Comparison of ENCODE assay signal across 23 cellular contexts in the genomic region with DNA sequence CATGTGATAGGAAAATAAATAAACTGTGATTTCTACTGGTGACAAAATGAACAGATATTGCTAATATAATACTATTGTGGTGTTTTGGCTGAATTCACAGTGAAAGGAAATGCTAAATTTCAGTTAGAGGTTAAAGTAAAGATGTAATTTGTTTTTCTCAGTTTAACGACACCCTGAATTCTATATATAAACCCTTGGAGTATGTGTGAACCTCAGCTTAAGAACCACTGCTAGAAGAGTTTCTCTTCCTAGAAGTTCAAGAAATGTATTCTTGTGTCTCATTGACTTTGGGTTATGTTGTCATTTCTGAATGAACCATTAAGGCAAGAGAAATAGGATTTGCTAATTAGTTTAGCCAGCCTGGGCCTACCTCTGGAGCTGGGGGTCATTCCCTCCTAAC. TPM values are rescaled to one million over a fixed set of nuclear protein-coding genes. Genes with fewer than 3 reads are reported as not detected.
DNase-seq lines count a peak whose midpoint lies in the region; ATAC-seq and TF ChIP-seq lines count a peak whose summit lies in the region.
"Had no signal": no experiment of that assay in that cellular context is flagged by ENCODE, and none has a peak within 500 bp of the region (broad histone marks: within the 10 kb centered on the region; RNA-seq: fewer than 3 reads in every experiment).

No MANE protein-coding gene starts in this region.

- peak; percentile 40 for ATAC-seq in GM18861 (IDR thresholded peaks at IDR 0.05; ENCODE audit: unreplicated experiment)
- ATAC-seq in HG02884 (IDR thresholded peaks at IDR 0.05; ENCODE audit: unreplicated experiment): peak; percentile 35
- no peak for ATAC-seq in GM21717 (IDR thresholded peaks at IDR 0.05; ENCODE audit: unreplicated experiment)
- no peak for ATAC-seq in HG03175 (IDR thresholded peaks at IDR 0.05; ENCODE audit: unreplicated experiment)
- ATAC-seq: PC-3 had no signal

- no peak overlapping the region for H3K4me3 Mint-ChIP-seq in CD14-positive monocyte
- H3K4me3 Mint-ChIP-seq in glutamatergic neuron (ENCODE audit: unreplicated experiment): no peak overlapping the region
- H3K4me3 Mint-ChIP-seq in activated CD4-positive, alpha-beta memory T cell treated with anti-CD3 and anti-CD28 coated beads for 36 hours: no peak overlapping the region
- H3K4me3 Mint-ChIP-seq: dendritic cell treated with granulocyte-macrophage colony-stimulating factor and Interleukin-4, amounts not matched to agents 40 ng/mL and 50 ng/mL, for 4 days; stimulated activated naive CD8-positive, alpha-beta T cell treated with anti-CD3 and anti-CD28 coated beads, Interleukin-15, Interleukin-2, amounts not matched to agents 100 ng/mL and 50 ng/mL, for 24 hours had no signal

- CTCF ChIA-PET in activated CD4-positive, alpha-beta memory T cell treated with anti-CD3 and anti-CD28 coated beads for 36 hours (lab: Charles Lee): interaction anchor here (2.6 kb wide), 1 partner anchor 75 kb away, joined by 13 read pairs; no protein-coding TSS in a partner anchor

- H3K9me3 Mint-ChIP-seq in CD14-positive monocyte (no peaks in the 10 kb centered on the region), glutamatergic neuron (ENCODE audit: unreplicated experiment) (peaks cover 2% of the 10 kb centered on the region)
- H3K9me3 Mint-ChIP-seq in activated CD4-positive, alpha-beta memory T cell treated with anti-CD3 and anti-CD28 coated beads for 36 hours: no peaks in the 10 kb centered on the region
- H3K9me3 Mint-ChIP-seq: dendritic cell treated with granulocyte-macrophage colony-stimulating factor and Interleukin-4, amounts not matched to agents 40 ng/mL and 50 ng/mL, for 4 days; stimulated activated naive CD8-positive, alpha-beta T cell treated with anti-CD3 and anti-CD28 coated beads, Interleukin-15, Interleukin-2, amounts not matched to agents 100 ng/mL and 50 ng/mL, for 24 hours had no signal

- H3K27ac Mint-ChIP-seq in CD14-positive monocyte (peak overlapping the region in 4 of 7 donors; percentile 28 to 45 (median 40)), glutamatergic neuron (ENCODE audit: unreplicated experiment) (no peak overlapping the region)
- no peak overlapping the region for H3K27ac Mint-ChIP-seq in activated CD4-positive, alpha-beta memory T cell treated with anti-CD3 and anti-CD28 coated beads for 36 hours
- H3K27ac Mint-ChIP-seq: stimulated activated naive CD8-positive, alpha-beta T cell treated with anti-CD3 and anti-CD28 coated beads, Interleukin-15, Interleukin-2, amounts not matched to agents 100 ng/mL and 50 ng/mL, for 24 hours had no signal

- POLR2A ChIA-PET in activated CD4-positive, alpha-beta memory T cell treated with anti-CD3 and anti-CD28 coated beads for 36 hours (lab: Charles Lee): no interaction called here

- H3K36me3 Mint-ChIP-seq in CD14-positive monocyte (peaks cover 11 to 20% of the 10 kb centered on the region in 2 donors), glutamatergic neuron (ENCODE audit: unreplicated experiment) (no peaks in the 10 kb centered on the region)
- peaks cover 3% of the 10 kb centered on the region for H3K36me3 Mint-ChIP-seq in activated CD4-positive, alpha-beta memory T cell treated with anti-CD3 and anti-CD28 coated beads for 36 hours

- TF ChIP-seq CTCF in CD14-positive monocyte (IDR thresholded peaks at IDR 0.05) (no peak), glutamatergic neuron (IDR thresholded peaks at IDR 0.05; ENCODE audit: partially characterized antibody, unreplicated experiment) (peak; percentile 5)

- DNase-seq in CD14-positive monocyte (ENCODE audit: low spot score) (no peak), glutamatergic neuron (no peak), cardiac septum (ENCODE audit: low spot score) (no peak)
- no peak for DNase-seq in activated CD4-positive, alpha-beta memory T cell treated with anti-CD3 and anti-CD28 coated beads for 36 hours
- DNase-seq: activated naive CD4-positive, alpha-beta T cell treated with anti-CD3 and anti-CD28 coated beads, Interleukin-2, amount 50 U/mL, for 16 hours; anterior cingulate cortex; BE2C; Calu3; H7; Kasumi-1; NCI-H1092 treated with DMSO at 0.1 percent for 48 hours; NCI-H2081; PC-3; SHP77; spleen; stimulated activated CD4-positive, alpha-beta T cell treated with anti-CD3 and anti-CD28 coated beads, Interleukin-4, amount 100 ng/mL, for 24 hours; SW 1271 had no signal

- H3K27me3 Mint-ChIP-seq in CD14-positive monocyte (ENCODE audit: low read depth in 3 of 3) (peaks cover 0 to 2% (median 0%) of the 10 kb centered on the region in 3 donors), glutamatergic neuron (ENCODE audit: unreplicated experiment) (peaks cover 2% of the 10 kb centered on the region)
- no peaks in the 10 kb centered on the region for H3K27me3 Mint-ChIP-seq in activated CD4-positive, alpha-beta memory T cell treated with anti-CD3 and anti-CD28 coated beads for 36 hours
- H3K27me3 Mint-ChIP-seq: dendritic cell treated with granulocyte-macrophage colony-stimulating factor and Interleukin-4, amounts not matched to agents 40 ng/mL and 50 ng/mL, for 4 days; stimulated activated naive CD8-positive, alpha-beta T cell treated with anti-CD3 and anti-CD28 coated beads, Interleukin-15, Interleukin-2, amounts not matched to agents 100 ng/mL and 50 ng/mL, for 24 hours had no signal

- H3K4me1 Mint-ChIP-seq in CD14-positive monocyte (peaks cover 26% of the 10 kb centered on the region), glutamatergic neuron (ENCODE audit: low read depth, unreplicated experiment) (peaks cover 2% of the 10 kb centered on the region)
- H3K4me1 Mint-ChIP-seq in activated CD4-positive, alpha-beta memory T cell treated with anti-CD3 and anti-CD28 coated beads for 36 hours (ENCODE audit: low read depth): peaks cover 58% of the 10 kb centered on the region

- intact Hi-C loops in CD14-positive monocyte (cut with micrococcal nuclease) (loop anchor here in 1 of 2 donors (10.0 kb wide), 1 partner anchor 125 kb away; no protein-coding TSS in a partner anchor), cardiac septum (cut with DNase I) (loop anchor here (5.0 to 10.0 kb wide), 3 partner anchors 33 to 305 kb away; partner anchors contain the start of genes ATG14 and KTN1)
- intact Hi-C loops in activated CD4-positive, alpha-beta memory T cell treated with anti-CD3 and anti-CD28 coated beads for 36 hours (cut with micrococcal nuclease): loop anchor here (10.0 kb wide), 1 partner anchor 205 kb away; no protein-coding TSS in a partner anchor

RNA-seq across cellular contexts. Expression of gene FBXO34, which starts 8.2 kb away (rescaled TPM):
- polyA plus RNA-seq in CD14-positive monocyte: 10 to 100 TPM; 17.3 to 18.1 TPM
- total RNA-seq in glutamatergic neuron (ENCODE audit: unreplicated experiment): 13.6 TPM
- total RNA-seq in cardiac septum: 17.4 TPM
- total RNA-seq in activated CD4-positive, alpha-beta memory T cell treated with anti-CD3 and anti-CD28 coated beads for 36 hours: 10 to 100 TPM; 19.8 to 22.0 TPM

Comparison
In these comparisons a context has a peak if more than half of its experiments do, and no peak if none do; other contexts are left out.
1. H3K27ac Mint-ChIP-seq: peak in CD14-positive monocyte (4 of 7); none in glutamatergic neuron (single experiment) and activated CD4-positive, alpha-beta memory T cell treated with anti-CD3 and anti-CD28 coated beads for 36 hours (single experiment).
2. ATAC-seq: peak in GM18861 (single experiment) and HG02884 (single experiment); none in GM21717 (single experiment) and HG03175 (single experiment).